In the genomic region with DNA sequence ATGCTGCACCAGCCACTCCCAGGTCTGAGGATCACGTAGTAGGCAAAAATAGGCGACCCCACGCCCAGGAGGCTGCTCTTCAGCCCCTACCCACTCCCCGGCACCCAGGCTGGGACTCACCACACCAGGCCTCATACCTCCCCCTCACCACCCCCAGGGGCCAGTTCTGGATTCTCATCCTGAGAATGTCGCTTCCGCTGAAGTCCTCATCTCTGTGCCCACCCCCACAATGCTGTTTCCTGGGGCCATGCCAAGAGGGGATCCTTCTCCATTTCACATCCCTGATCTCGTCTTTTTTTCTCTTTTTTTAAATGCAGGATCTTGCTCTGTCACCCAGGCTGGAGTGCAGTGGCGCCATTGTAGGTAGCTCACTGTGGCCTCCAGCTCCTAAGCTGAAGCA, we compare ENCODE assay signal across 20 cellular contexts. TPM values are rescaled to one million over a fixed set of nuclear protein-coding genes. Genes with fewer than 3 reads are reported as not detected.
DNase-seq lines count a peak whose midpoint lies in the region; ATAC-seq and TF ChIP-seq lines count a peak whose summit lies in the region.
"Had no signal": no experiment of that assay in that cellular context is flagged by ENCODE, and none has a peak within 500 bp of the region (broad histone marks: within the 10 kb centered on the region; RNA-seq: fewer than 3 reads in every experiment).

No MANE protein-coding gene starts in this region.

- no peaks in the 10 kb centered on the region for H3K36me3 ChIP-seq in BLaER1
- peaks cover 0 to 8% (median 0%) of the 10 kb centered on the region in 3 experiments for H3K36me3 ChIP-seq in naive thymus-derived CD4-positive, alpha-beta T cell (ENCODE audit: control insufficient read depth in 2 of 3, insufficient read depth in 3 of 3, low read length in 3 of 3)
- no peaks in the 10 kb centered on the region for H3K36me3 ChIP-seq in thyroid gland
- H3K36me3 ChIP-seq: right atrium auricular region, suprapubic skin had no signal

- WGBS in thyroid gland, 2 donors = 91 to 93% methylated on average over 8 of the region's 8 CpGs

- H3K27ac Mint-ChIP-seq in CD4-positive, alpha-beta T cell = peak overlapping the region; percentile 99
- peak overlapping the region; percentile 93 for H3K27ac Mint-ChIP-seq in activated T-helper 17 cell treated with anti-CD3 and anti-CD28 coated beads, Interleukin-2, amount 50 U/mL, for 72 hours
- H3K27ac Mint-ChIP-seq in naive thymus-derived CD4-positive, alpha-beta T cell = peak overlapping the region; percentile 90 to 100 (median 99)

- no peak for TF ChIP-seq POLR2A in thyroid gland (IDR thresholded peaks at IDR 0.05)

- H3K4me1 Mint-ChIP-seq in CD4-positive, alpha-beta T cell (ENCODE audit: low read depth) = peaks cover 44% of the 10 kb centered on the region
- H3K4me1 Mint-ChIP-seq in activated T-helper 17 cell treated with anti-CD3 and anti-CD28 coated beads, Interleukin-2, amount 50 U/mL, for 72 hours = peaks cover 16% of the 10 kb centered on the region
- H3K4me1 Mint-ChIP-seq in naive thymus-derived CD4-positive, alpha-beta T cell = peaks cover 19 to 59% (median 39%) of the 10 kb centered on the region in 7 donors
- H3K4me1 Mint-ChIP-seq: neural crest cell had no signal

- H3K4me3 ChIP-seq in BLaER1 = no peak overlapping the region
- no peak overlapping the region for H3K4me3 ChIP-seq in naive thymus-derived CD4-positive, alpha-beta T cell (ENCODE audit: low read length)
- no peak overlapping the region for H3K4me3 ChIP-seq in thyroid gland (replicated peaks in 1 of 3)
- H3K4me3 ChIP-seq: right atrium auricular region, suprapubic skin had no signal

- POLR2A ChIA-PET in CD4-positive, alpha-beta T cell (lab: Charles Lee) = interaction anchor here (0.7 to 0.9 kb wide), 2 partner anchors 38 to 156 kb away, joined by 3 read pairs; no protein-coding TSS in a partner anchor
- POLR2A ChIA-PET in naive thymus-derived CD4-positive, alpha-beta T cell (lab: Charles Lee) = interaction anchor here (2.6 kb wide), 1 partner anchor 10 kb away, joined by 11 read pairs; no protein-coding TSS in a partner anchor

- H3K9me3 ChIP-seq in BLaER1 (no peaks in the 10 kb centered on the region), thyroid gland (no peaks in the 10 kb centered on the region)
- no peaks in the 10 kb centered on the region for H3K9me3 ChIP-seq in CD4-positive, alpha-beta T cell (ENCODE audit: control insufficient read depth, low read length)
- H3K9me3 ChIP-seq in naive thymus-derived CD4-positive, alpha-beta T cell (ENCODE audit: control insufficient read depth in 2 of 3, low read length in 3 of 3) = no peaks in the 10 kb centered on the region
- H3K9me3 ChIP-seq: right atrium auricular region, suprapubic skin had no signal

- DNase-seq in CD4-positive, alpha-beta T cell = no peak
- DNase-seq in naive thymus-derived CD4-positive, alpha-beta T cell = no peak
- no peak for DNase-seq in thyroid gland
- no peak for DNase-seq in NCI-H82 treated with DMSO at 0.1 percent for 48 hours (lab: John Stamatoyannopoulos, UW; ENCODE audit: unreplicated experiment)
- DNase-seq: activated gamma-delta T cell, dermis blood vessel endothelial cell, DMS79, NCI-H1694 treated with DMSO at 0.1 percent for 48 hours, NCI-H446, Right ventricle myocardium superior had no signal

- intact Hi-C loops in CD4-positive, alpha-beta T cell (cut with DNase I, micrococcal nuclease) = loop anchor here in 1 of 2 experiments (5.0 kb wide), 1 partner anchor 161 kb away; no protein-coding TSS in a partner anchor
- intact Hi-C loops in naive thymus-derived CD4-positive, alpha-beta T cell (cut with micrococcal nuclease) = loop anchor here (5.0 kb wide), 2 partner anchors 324 to 666 kb away; a partner anchor contains a TSS
- intact Hi-C loops in thyroid gland (cut with DNase I) = no loop called here

- no peak for ATAC-seq in CD4-positive, alpha-beta T cell (ENCODE audit: poor library complexity)
- ATAC-seq in activated T-helper 17 cell treated with anti-CD3 and anti-CD28 coated beads, Interleukin-2, amount 50 U/mL, for 72 hours (replicated peaks) = no peak
- no peak for ATAC-seq in naive thymus-derived CD4-positive, alpha-beta T cell
- ATAC-seq in GM19467 (IDR thresholded peaks at IDR 0.05; ENCODE audit: unreplicated experiment) = no peak
- ATAC-seq: esophagus mucosa, HCT116 had no signal

- TF ChIP-seq CTCF in CD4-positive, alpha-beta T cell (IDR thresholded peaks at IDR 0.05) = no peak
- TF ChIP-seq CTCF in thyroid gland (IDR thresholded peaks at IDR 0.05) = no peak

- H3K4me3 Mint-ChIP-seq in CD4-positive, alpha-beta T cell = peak overlapping the region; percentile 95
- peak overlapping the region; percentile 95 for H3K4me3 Mint-ChIP-seq in activated T-helper 17 cell treated with anti-CD3 and anti-CD28 coated beads, Interleukin-2, amount 50 U/mL, for 72 hours
- peak overlapping the region; percentile 46 to 98 (median 94) for H3K4me3 Mint-ChIP-seq in naive thymus-derived CD4-positive, alpha-beta T cell
- H3K4me3 Mint-ChIP-seq: neural crest cell had no signal

- H3K27me3 ChIP-seq in BLaER1 = no peaks in the 10 kb centered on the region
- no peaks in the 10 kb centered on the region for H3K27me3 ChIP-seq in CD4-positive, alpha-beta T cell (ENCODE audit: control insufficient read depth, insufficient read depth, low read length)
- H3K27me3 ChIP-seq in naive thymus-derived CD4-positive, alpha-beta T cell (ENCODE audit: control insufficient read depth in 2 of 2, insufficient read depth in 2 of 2, low read length in 2 of 2) = no peaks in the 10 kb centered on the region
- no peaks in the 10 kb centered on the region for H3K27me3 ChIP-seq in thyroid gland
- H3K27me3 ChIP-seq: right atrium auricular region, suprapubic skin had no signal

- H3K27ac ChIP-seq in BLaER1 (peak overlapping the region; percentile 92), thyroid gland (no peak overlapping the region)
- H3K27ac ChIP-seq in CD4-positive, alpha-beta T cell (ENCODE audit: low read depth, low read length) = peak overlapping the region; percentile 90
- H3K27ac ChIP-seq in naive thymus-derived CD4-positive, alpha-beta T cell (ENCODE audit: low read depth, low read length) = peak overlapping the region; percentile 94
- H3K27ac ChIP-seq: right atrium auricular region, suprapubic skin had no signal

- no peaks in the 10 kb centered on the region for H4K20me1 ChIP-seq in BLaER1

- no peaks in the 10 kb centered on the region for H3K27me3 Mint-ChIP-seq in CD4-positive, alpha-beta T cell
- no peaks in the 10 kb centered on the region for H3K27me3 Mint-ChIP-seq in activated T-helper 17 cell treated with anti-CD3 and anti-CD28 coated beads, Interleukin-2, amount 50 U/mL, for 72 hours
- no peaks in the 10 kb centered on the region for H3K27me3 Mint-ChIP-seq in naive thymus-derived CD4-positive, alpha-beta T cell

- H3K4me1 ChIP-seq in BLaER1 = peaks cover 83% of the 10 kb centered on the region
- peaks cover 22 to 29% of the 10 kb centered on the region in 2 donors for H3K4me1 ChIP-seq in naive thymus-derived CD4-positive, alpha-beta T cell (ENCODE audit: control insufficient read depth in 2 of 2, insufficient read depth in 2 of 2, low read length in 2 of 2)
- peaks cover 0 to under 1% of the 10 kb centered on the region in 2 donors for H3K4me1 ChIP-seq in thyroid gland
- H3K4me1 ChIP-seq: right atrium auricular region had no signal

- CTCF ChIA-PET in CD4-positive, alpha-beta T cell (lab: Charles Lee) = interaction anchor here (1.8 kb wide), 2 partner anchors 19 to 123 kb away, joined by 4 to 10 read pairs; no protein-coding TSS in a partner anchor
- CTCF ChIA-PET in naive thymus-derived CD4-positive, alpha-beta T cell (lab: Charles Lee) = interaction anchor here (2.1 kb wide), 1 partner anchor 156 kb away, joined by 5 read pairs; no protein-coding TSS in a partner anchor

- H3K9me3 Mint-ChIP-seq in CD4-positive, alpha-beta T cell = no peaks in the 10 kb centered on the region
- H3K9me3 Mint-ChIP-seq in activated T-helper 17 cell treated with anti-CD3 and anti-CD28 coated beads, Interleukin-2, amount 50 U/mL, for 72 hours = no peaks in the 10 kb centered on the region
- peaks cover 0 to 4% (median 0%) of the 10 kb centered on the region in 11 donors for H3K9me3 Mint-ChIP-seq in naive thymus-derived CD4-positive, alpha-beta T cell
- H3K9me3 Mint-ChIP-seq: neural crest cell had no signal

- peak overlapping the region; percentile 94 for H3K4me2 ChIP-seq in BLaER1

- H3K9ac ChIP-seq in BLaER1 = no peak overlapping the region; the same call in 1 of the 2 replicates

- H3K36me3 Mint-ChIP-seq in CD4-positive, alpha-beta T cell (ENCODE audit: low read depth) = peaks cover 25% of the 10 kb centered on the region
- H3K36me3 Mint-ChIP-seq in activated T-helper 17 cell treated with anti-CD3 and anti-CD28 coated beads, Interleukin-2, amount 50 U/mL, for 72 hours (ENCODE audit: low read depth) = peaks cover 73% of the 10 kb centered on the region
- H3K36me3 Mint-ChIP-seq in naive thymus-derived CD4-positive, alpha-beta T cell = peaks cover 0 to 59% (median 0%) of the 10 kb centered on the region in 5 donors

RNA-seq across cellular contexts. Expression of a gene that starts 1.7 kb away (rescaled TPM):
- 10 to 100 TPM; 13.9 to 16.7 TPM for total RNA-seq in CD4-positive, alpha-beta T cell
- total RNA-seq in activated T-helper 17 cell treated with anti-CD3 and anti-CD28 coated beads, Interleukin-2, amount 50 U/mL, for 72 hours = 10 to 100 TPM; 41.1 to 88.6 TPM
- total RNA-seq in naive thymus-derived CD4-positive, alpha-beta T cell = 100 to 1,000 TPM in 1 of 5 experiments, 10 to 100 TPM in 2, 1 to 10 TPM in 1, under 1 TPM in 1; 0.49 to 158 (median 46.0) TPM
- polyA plus RNA-seq in naive thymus-derived CD4-positive, alpha-beta T cell = 1 to 10 TPM; 2.0 to 6.3 TPM
- total RNA-seq in thyroid gland = under 1 TPM in 1 of 4 donors, not detected in 3; 0.40 TPM
- total RNA-seq: dermis blood vessel endothelial cell, lung microvascular endothelial cell, M059J, neural crest cell had no signal

RNA-seq across cellular contexts. Expression of a gene that starts 21.0 kb away (rescaled TPM):
- total RNA-seq in CD4-positive, alpha-beta T cell = 1 to 10 TPM; 7.9 to 8.8 TPM
- total RNA-seq in activated T-helper 17 cell treated with anti-CD3 and anti-CD28 coated beads, Interleukin-2, amount 50 U/mL, for 72 hours = 1 to 10 TPM; 4.6 to 4.8 TPM
- total RNA-seq in naive thymus-derived CD4-positive, alpha-beta T cell = 10 to 100 TPM; 12.4 to 21.3 (median 17.9) TPM
- 10 to 100 TPM; 19.0 to 43.0 TPM for polyA plus RNA-seq in naive thymus-derived CD4-positive, alpha-beta T cell
- 10 to 100 TPM; 16.5 to 36.0 (median 27.7) TPM for total RNA-seq in thyroid gland

RNA-seq across cellular contexts. Expression of a gene that starts 21.8 kb away (rescaled TPM):
- under 1 TPM; 0.17 to 0.30 TPM for total RNA-seq in CD4-positive, alpha-beta T cell
- 100 to 1,000 TPM; 175 to 300 TPM for total RNA-seq in activated T-helper 17 cell treated with anti-CD3 and anti-CD28 coated beads, Interleukin-2, amount 50 U/mL, for 72 hours
- total RNA-seq in naive thymus-derived CD4-positive, alpha-beta T cell = 100 to 1,000 TPM in 1 of 5 experiments, under 1 TPM in 2, not detected in 2; 0.64 to 260 (median 0.98) TPM
- not detected for polyA plus RNA-seq in naive thymus-derived CD4-positive, alpha-beta T cell
- 1 to 10 TPM in 3 of 4 donors, under 1 TPM in 1; 0.89 to 2.6 (median 2.2) TPM for total RNA-seq in thyroid gland

RNA-seq across cellular contexts. Expression of a gene that starts 58.4 kb away (rescaled TPM):
- 10 to 100 TPM; 38.9 to 41.8 TPM for total RNA-seq in CD4-positive, alpha-beta T cell
- 10 to 100 TPM; 26.9 to 41.2 TPM for total RNA-seq in activated T-helper 17 cell treated with anti-CD3 and anti-CD28 coated beads, Interleukin-2, amount 50 U/mL, for 72 hours
- 10 to 100 TPM; 47.2 to 73.8 (median 70.9) TPM for total RNA-seq in naive thymus-derived CD4-positive, alpha-beta T cell
- 10 to 100 TPM; 62.6 to 84.7 TPM for polyA plus RNA-seq in naive thymus-derived CD4-positive, alpha-beta T cell
- total RNA-seq in thyroid gland = 10 to 100 TPM; 28.4 to 44.7 (median 35.9) TPM

Comparison
In these comparisons a context has a peak if more than half of its experiments do, and no peak if none do; other contexts are left out.
1. H3K27ac ChIP-seq: peak in BLaER1 (single experiment), CD4-positive, alpha-beta T cell (single experiment) and naive thymus-derived CD4-positive, alpha-beta T cell (single experiment); none in thyroid gland (0 of 3).
2. Peak in every context shown above with its lines, with median percentiles within 50 percentile points of each other: H3K27ac Mint-ChIP-seq and H3K4me3 Mint-ChIP-seq.